In the genomic region with DNA sequence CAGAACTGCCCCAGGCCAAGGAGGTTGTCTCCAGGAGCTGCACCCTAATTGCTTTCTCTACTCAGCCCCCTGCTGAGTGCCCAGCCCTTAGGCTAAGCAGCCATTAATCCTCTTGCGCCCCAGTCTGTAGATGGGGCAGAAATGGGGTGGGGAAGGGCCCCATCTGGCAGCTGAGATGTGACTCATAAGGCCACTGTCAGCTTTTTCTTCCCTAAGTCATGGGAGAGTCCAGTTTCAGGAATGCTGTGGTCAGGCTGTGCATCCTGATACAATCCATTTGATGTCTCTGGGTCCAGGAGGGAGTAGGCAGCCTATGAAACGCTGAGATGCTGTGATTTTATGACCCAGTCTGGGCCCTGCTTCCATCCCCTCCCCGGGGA, we compare ENCODE assay signal across 18 cellular contexts. TPM values are rescaled to one million over a fixed set of nuclear protein-coding genes. Genes with fewer than 3 reads are reported as not detected.
DNase-seq lines count a peak whose midpoint lies in the region; FAIRE-seq and TF ChIP-seq lines count a peak whose summit lies in the region.
"Had no signal": no experiment of that assay in that cellular context is flagged by ENCODE, and none has a peak within 500 bp of the region (broad histone marks: within the 10 kb centered on the region; RNA-seq: fewer than 3 reads in every experiment).

No MANE protein-coding gene starts in this region.

- H3K4me3 Mint-ChIP-seq in neural progenitor cell = no peak overlapping the region
- H3K4me3 Mint-ChIP-seq: neural crest cell had no signal

- H3K4me1 Mint-ChIP-seq in neural progenitor cell = peaks cover 9% of the 10 kb centered on the region

- no peaks in the 10 kb centered on the region for H3K9me2 ChIP-seq in PC-9 (ENCODE audit: insufficient read depth)

- H3F3A ChIP-seq in PC-9 (ENCODE audit: insufficient read depth, low read depth) (peaks cover 27% of the 10 kb centered on the region; the same call in 1 of the 2 replicates), neural progenitor cell (ENCODE audit: low read depth) (no peaks in the 10 kb centered on the region)

- H4K20me1 ChIP-seq in PC-9 (ENCODE audit: insufficient read depth) = no peaks in the 10 kb centered on the region
- H4K20me1 ChIP-seq in neural progenitor cell (ENCODE audit: low read depth) = no peaks in the 10 kb centered on the region

- no peak overlapping the region for H3K9ac ChIP-seq in neural progenitor cell

- H3K9me3 ChIP-seq in PC-9 (ENCODE audit: insufficient read depth, low read depth) = no peaks in the 10 kb centered on the region
- H3K9me3 ChIP-seq in neural progenitor cell (ENCODE audit: low read depth) = no peaks in the 10 kb centered on the region
- no peaks in the 10 kb centered on the region for H3K9me3 ChIP-seq in small intestine (ENCODE audit: control insufficient read depth, low read depth)

- WGBS in small intestine, 3 donors = 42 to 70% (median 69%) methylated on average over 3 of the region's 3 CpGs

- H3K27me3 Mint-ChIP-seq in neural progenitor cell (ENCODE audit: insufficient read depth, low read depth) = peaks cover 9% of the 10 kb centered on the region

- CTCF ChIA-PET in PC-9 (lab: Charles Lee) = no interaction called here

- BruUV-seq in PC-9 (replicated peaks; lab: Mats Ljungman, UMichigan) = no TSS peak

- no peak for TF ChIP-seq CTCF in PC-9 (conservative IDR thresholded peaks at IDR 0.05)
- TF ChIP-seq CTCF in neural progenitor cell (IDR thresholded peaks at IDR 0.05) = no peak

- intact Hi-C loops in PC-9 (cut with micrococcal nuclease; ENCODE audit: unreplicated experiment) (no loop called here), posterior vena cava (cut with DNase I) (no loop called here)

- H3K36me3 Mint-ChIP-seq in neural progenitor cell = no peaks in the 10 kb centered on the region

- H2AFZ ChIP-seq in PC-9 = no peak overlapping the region
- no peak overlapping the region for H2AFZ ChIP-seq in neural progenitor cell (replicated peaks)

- H3K27me3 ChIP-seq in PC-9 (ENCODE audit: insufficient read depth, low read depth) (no peaks in the 10 kb centered on the region), neural progenitor cell (no peaks in the 10 kb centered on the region), small intestine (ENCODE audit: control insufficient read depth in 2 of 2, insufficient read depth in 2 of 2, low read length in 2 of 2) (no peaks in the 10 kb centered on the region)
- H3K27me3 ChIP-seq: dorsolateral prefrontal cortex had no signal

- H3K36me3 ChIP-seq in PC-9 (ENCODE audit: low read depth) (no peaks in the 10 kb centered on the region), neural progenitor cell (no peaks in the 10 kb centered on the region), small intestine (ENCODE audit: control insufficient read depth in 2 of 2, insufficient read depth in 2 of 2, low read length in 2 of 2) (no peaks in the 10 kb centered on the region)

- H3K27ac ChIP-seq in PC-9 = peak overlapping the region; percentile 30
- no peak overlapping the region for H3K27ac ChIP-seq in neural progenitor cell
- H3K27ac ChIP-seq in small intestine (ENCODE audit: low read depth in 1 of 2, low read length in 1 of 2) = no peak overlapping the region

- H3K9me3 Mint-ChIP-seq in neural progenitor cell = no peaks in the 10 kb centered on the region
- H3K9me3 Mint-ChIP-seq: IgD-negative memory B cell, neural crest cell had no signal

- H3K4me2 ChIP-seq in PC-9 = peak overlapping the region; percentile 59
- H3K4me2 ChIP-seq in neural progenitor cell = no peak overlapping the region

- H3K79me2 ChIP-seq in PC-9 (ENCODE audit: low read depth) (no peaks in the 10 kb centered on the region), neural progenitor cell (ENCODE audit: low read depth) (no peaks in the 10 kb centered on the region)

- POLR2A ChIA-PET in PC-9 (lab: Charles Lee; ENCODE audit: unreplicated experiment) = interaction anchor here (0.5 kb wide), 1 partner anchor 61 kb away, joined by 22 read pairs; a partner anchor contains a TSS

- H3K4me1 ChIP-seq in PC-9 (replicated peaks; ENCODE audit: insufficient read depth) = peaks cover 19% of the 10 kb centered on the region
- no peaks in the 10 kb centered on the region for H3K4me1 ChIP-seq in neural progenitor cell
- no peaks in the 10 kb centered on the region for H3K4me1 ChIP-seq in small intestine (ENCODE audit: control insufficient read depth in 2 of 2, insufficient read depth in 1 of 2, low read depth in 1 of 2, low read length in 1 of 2)

- no peak for FAIRE-seq in small intestine (lab: Jason Lieb, UNC)
- FAIRE-seq: D721Med, GM18507 had no signal

- no peak overlapping the region for H3K4me3 ChIP-seq in PC-9
- H3K4me3 ChIP-seq in neural progenitor cell = no peak overlapping the region
- H3K4me3 ChIP-seq in small intestine (ENCODE audit: low read depth in 1 of 2, low read length in 2 of 2) = no peak overlapping the region
- H3K4me3 ChIP-seq: dorsolateral prefrontal cortex had no signal

- DNase-seq in EL (peak; percentile 98), PC-9 (peak; percentile 86 to 89), dedifferentiated amniotic fluid mesenchymal stem cell (ENCODE audit: extremely low spot score) (peak; percentile 83), neural progenitor cell (ENCODE audit: low spot score) (no peak), posterior vena cava (ENCODE audit: low spot score) (no peak), small intestine (no peak), inferior parietal cortex (ENCODE audit: extremely low spot score) (no peak)
- no peak for DNase-seq in stimulated activated CD4-positive, alpha-beta T cell treated with anti-CD3 and anti-CD28 coated beads, Interleukin-4, amount 100 ng/mL, for 24 hours
- DNase-seq: activated CD4-positive, CD25-positive, alpha-beta regulatory T cell treated with anti-CD3 and anti-CD28 coated beads, Interleukin-2, amount 50 U/mL, for 72 hours; activated effector memory CD4-positive, alpha-beta T cell treated with anti-CD3 and anti-CD28 coated beads, Interleukin-2, amount 50 U/mL, for 16 hours; dorsolateral prefrontal cortex; NCI-H2171; stimulated activated CD4-positive, alpha-beta T cell treated with anti-CD3 and anti-CD28 coated beads, Interleukin-1b, Interleukin-23, amount 100 ng/mL, for 48 hours; substantia nigra had no signal

- peak overlapping the region; percentile 13 for H3K27ac Mint-ChIP-seq in neural progenitor cell
- H3K27ac Mint-ChIP-seq: IgD-negative memory B cell had no signal

RNA-seq across cellular contexts. Expression of a gene that starts 12.3 kb away (rescaled TPM):
- 2.5 and 2.9 TPM in 2 replicates for total RNA-seq in PC-9 (2021)
- total RNA-seq in neural progenitor cell (ENCODE audit: low replicate concordance) = 2.1 and 2.5 TPM in 2 replicates
- total RNA-seq in posterior vena cava = 10 to 100 TPM; 16.0 to 27.2 TPM
- 10 to 100 TPM in 1 of 3 donors, 1 to 10 TPM in 2; 3.3 to 12.7 (median 3.5) TPM for polyA plus RNA-seq in small intestine
- polyA plus RNA-seq: IgD-negative memory B cell had no signal

RNA-seq across cellular contexts. Expression of a gene that starts 26.8 kb away (rescaled TPM):
- total RNA-seq in PC-9 (2021) (not detected in 2 replicates), neural progenitor cell (ENCODE audit: low replicate concordance) (not detected in 2 replicates), posterior vena cava (not detected)
- polyA plus RNA-seq in small intestine = not detected
- total RNA-seq: neural crest cell had no signal
- polyA plus RNA-seq: IgD-negative memory B cell had no signal

RNA-seq across cellular contexts. Expression of a gene that starts 58.3 kb away (rescaled TPM):
- total RNA-seq in PC-9 (2021) = 21.4 and 26.0 TPM in 2 replicates
- total RNA-seq in neural progenitor cell (ENCODE audit: low replicate concordance) = 6.3 and 16.5 TPM in 2 replicates
- total RNA-seq in posterior vena cava = 10 to 100 TPM in 1 of 2 donors, 1 to 10 TPM in 1; 8.8 to 11.3 TPM
- polyA plus RNA-seq in small intestine = 1 to 10 TPM in 1 of 3 donors, under 1 TPM in 2; 0.45 to 3.7 (median 0.81) TPM

Comparison
In these comparisons a context has a peak if more than half of its experiments do, and no peak if none do; other contexts are left out.
1. DNase-seq: peak in EL (single experiment), PC-9 (2 of 2) and dedifferentiated amniotic fluid mesenchymal stem cell (single experiment); none in neural progenitor cell (single experiment), posterior vena cava (single experiment), stimulated activated CD4-positive, alpha-beta T cell treated with anti-CD3 and anti-CD28 coated beads, Interleukin-4, amount 100 ng/mL, for 24 hours (single experiment), small intestine (single experiment) and inferior parietal cortex (single experiment).